In the genomic region with DNA sequence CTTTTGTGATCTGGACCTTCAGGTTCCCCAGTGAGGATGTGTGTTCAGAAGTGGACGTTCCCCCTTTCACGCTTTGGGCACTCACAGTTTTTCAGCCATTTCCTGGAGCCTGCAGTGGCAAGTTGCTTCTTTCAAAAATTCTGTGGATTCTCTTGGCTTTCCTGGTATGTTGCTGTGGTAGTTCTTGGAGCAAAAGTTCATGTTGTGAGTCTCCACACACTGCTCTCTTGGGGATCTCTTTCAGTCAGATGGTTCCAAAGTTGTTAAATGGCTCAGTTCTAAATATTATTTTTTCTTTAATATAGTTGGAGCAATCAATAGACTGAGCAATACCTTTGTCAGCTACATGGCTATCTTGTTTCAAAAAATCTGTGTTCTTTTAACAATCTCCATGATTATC, we compare ENCODE assay signal across 2 cellular contexts.
TF ChIP-seq lines count a peak whose summit lies in the region.

No MANE protein-coding gene starts in this region.

TF ChIP-seq in GM23338, 12 proteins besides CTCF, POLR2A, EP300 and RAD21 (continues in another document):
- TF ChIP-seq EZH2phosphoT487 (IDR thresholded peaks at IDR 0.05; ENCODE audit: unreplicated experiment) = no peak
- TF ChIP-seq, protein P1, sequence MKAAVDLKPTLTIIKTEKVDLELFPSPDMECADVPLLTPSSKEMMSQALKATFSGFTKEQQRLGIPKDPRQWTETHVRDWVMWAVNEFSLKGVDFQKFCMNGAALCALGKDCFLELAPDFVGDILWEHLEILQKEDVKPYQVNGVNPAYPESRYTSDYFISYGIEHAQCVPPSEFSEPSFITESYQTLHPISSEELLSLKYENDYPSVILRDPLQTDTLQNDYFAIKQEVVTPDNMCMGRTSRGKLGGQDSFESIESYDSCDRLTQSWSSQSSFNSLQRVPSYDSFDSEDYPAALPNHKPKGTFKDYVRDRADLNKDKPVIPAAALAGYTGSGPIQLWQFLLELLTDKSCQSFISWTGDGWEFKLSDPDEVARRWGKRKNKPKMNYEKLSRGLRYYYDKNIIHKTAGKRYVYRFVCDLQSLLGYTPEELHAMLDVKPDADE (IDR thresholded peaks at IDR 0.05) = no peak
- TF ChIP-seq JUNB (IDR thresholded peaks at IDR 0.05; ENCODE audit: unreplicated experiment) = no peak
- no peak for TF ChIP-seq ZNF331 (CRISPR knock-in tag; IDR thresholded peaks at IDR 0.05; ENCODE audit: low read depth)
- TF ChIP-seq STAT1 (IDR thresholded peaks at IDR 0.05; ENCODE audit: unreplicated experiment) = no peak
- TF ChIP-seq REST (IDR thresholded peaks at IDR 0.05; ENCODE audit: unreplicated experiment) = no peak
- TF ChIP-seq ZNF114 (CRISPR knock-in tag; IDR thresholded peaks at IDR 0.05) = no peak
- TF ChIP-seq POLR2AphosphoS5 (IDR thresholded peaks at IDR 0.05; ENCODE audit: low read depth) = no peak
- TF ChIP-seq NANOG (IDR thresholded peaks at IDR 0.05; ENCODE audit: borderline replicate concordance) = no peak
- TF ChIP-seq CREB1 (CRISPR knock-in tag; IDR thresholded peaks at IDR 0.05; ENCODE audit: low read depth) = no peak
- no peak for TF ChIP-seq EZH2 (IDR thresholded peaks at IDR 0.05; ENCODE audit: low read depth, unreplicated experiment)

TF ChIP-seq in H1, 55 proteins besides CTCF, POLR2A, EP300 and RAD21:
- TF ChIP-seq CHD7 (IDR thresholded peaks at IDR 0.05; ENCODE audit: insufficient replicate concordance, low read length) (no peak), YY1 (IDR thresholded peaks at IDR 0.05; ENCODE audit: low read depth, low read length) (no peak)
- TF ChIP-seq, protein P2, sequence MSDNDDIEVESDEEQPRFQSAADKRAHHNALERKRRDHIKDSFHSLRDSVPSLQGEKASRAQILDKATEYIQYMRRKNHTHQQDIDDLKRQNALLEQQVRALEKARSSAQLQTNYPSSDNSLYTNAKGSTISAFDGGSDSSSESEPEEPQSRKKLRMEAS (IDR thresholded peaks at IDR 0.05) = no peak
TF ChIP-seq in H1: peak in this region for 0.
